10 cellular contexts compared by ENCODE assay signal in the genomic region with DNA sequence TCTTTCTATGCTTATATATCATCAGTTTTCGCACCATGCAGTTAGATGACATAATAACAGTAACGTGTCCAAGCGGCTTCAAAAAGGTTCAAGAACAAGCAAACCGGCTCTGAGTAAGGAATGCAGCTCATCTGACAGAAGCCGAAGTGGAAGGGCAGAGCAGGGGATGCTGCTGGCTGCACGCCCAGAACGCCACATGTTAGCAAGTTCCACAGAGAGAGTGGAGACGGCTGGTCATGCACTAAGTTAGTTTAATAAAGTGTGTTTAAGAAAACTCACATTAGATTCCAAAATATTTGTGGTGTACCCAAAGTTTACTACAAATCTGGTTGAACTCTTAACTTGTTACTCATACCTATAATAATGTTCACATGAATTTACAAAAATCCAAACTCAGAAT.
DNase-seq lines count a peak whose midpoint lies in the region; ATAC-seq, FAIRE-seq and TF ChIP-seq lines count a peak whose summit lies in the region.
"Had no signal": no experiment of that assay in that cellular context is flagged by ENCODE, and none has a peak within 500 bp of the region (broad histone marks: within the 10 kb centered on the region; RNA-seq: fewer than 3 reads in every experiment).

No MANE protein-coding gene starts in this region.

- in situ Hi-C loops in SK-MEL-5 (cut with HindIII; ENCODE audit: low pct_unique_long_range_greater_than_20kb, low sequenced_read_pairs): no loop called here

- peak; percentile 38 for DNase-seq in H54 (ENCODE audit: insufficient read length, low spot score)
- peak; percentile 41 for DNase-seq in SK-MEL-5 (ENCODE audit: low read depth, low spot score)
- DNase-seq in glomerular visceral epithelial cell (ENCODE audit: extremely low spot score): peak; percentile 87
- peak; percentile 19 for DNase-seq in retina
- no peak for DNase-seq in stimulated activated naive CD8-positive, alpha-beta T cell treated with anti-CD3 and anti-CD28 coated beads, Interleukin-15, Interleukin-2, amounts not matched to agents 100 U/mL and 50 U/mL, for 24 hours
- DNase-seq: activated naive CD8-positive, alpha-beta T cell treated with anti-CD3 and anti-CD28 coated beads for 36 hours; small intestine had no signal

- FAIRE-seq in H54 (lab: Jason Lieb, UNC): peak; percentile 99
- FAIRE-seq: small intestine had no signal

- ATAC-seq in HG02610 (IDR thresholded peaks at IDR 0.05; ENCODE audit: unreplicated experiment): no peak
- no peak for ATAC-seq in stimulated activated naive CD8-positive, alpha-beta T cell treated with anti-CD3 and anti-CD28 coated beads, Interleukin-15, Interleukin-2, amounts not matched to agents 100 U/mL and 50 U/mL, for 24 hours
- no peak for ATAC-seq in HG03039 (IDR thresholded peaks at IDR 0.05; ENCODE audit: unreplicated experiment)
- no peak for ATAC-seq in HG03378 (IDR thresholded peaks at IDR 0.05; ENCODE audit: unreplicated experiment)

- no peak for TF ChIP-seq POLR2A in H54 (IDR thresholded peaks at IDR 0.05; ENCODE audit: low read depth, low read length)
